ENCODE assay signal across 16 cellular contexts in the genomic region with DNA sequence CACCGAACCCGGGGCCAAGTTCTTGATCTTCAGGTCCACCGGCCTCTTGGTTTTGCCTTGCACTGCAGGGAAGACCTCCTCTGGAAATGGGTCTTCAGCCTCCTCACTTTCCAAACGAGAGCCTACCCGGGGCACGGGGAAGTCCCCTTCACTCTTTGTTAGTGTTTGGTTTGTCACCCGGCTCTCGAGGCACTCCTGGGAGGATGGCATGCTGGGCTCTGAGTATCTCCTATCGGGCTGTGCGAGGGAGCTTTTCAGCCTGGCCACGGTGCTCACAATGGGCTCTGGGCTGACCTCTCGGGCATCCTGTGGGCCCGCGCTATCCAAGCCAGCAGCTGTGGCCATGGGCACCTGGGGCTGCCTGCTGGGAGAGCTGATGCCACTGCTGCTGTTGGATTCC. TPM values are rescaled to one million over a fixed set of nuclear protein-coding genes. Genes with fewer than 3 reads are reported as not detected.
DNase-seq lines count a peak whose midpoint lies in the region; TF ChIP-seq lines count a peak whose summit lies in the region.
"Had no signal": no experiment of that assay in that cellular context is flagged by ENCODE, and none has a peak within 500 bp of the region (broad histone marks: within the 10 kb centered on the region; RNA-seq: fewer than 3 reads in every experiment).

No MANE protein-coding gene starts in this region.

- no peak for TF ChIP-seq CTCF in HEK293 (tag by site-specific recombination; IDR thresholded peaks at IDR 0.05)

- CTCF ChIA-PET in HEK293 (lab: Yijun Ruan, JAX) = interaction anchor here (1.8 kb wide), 1 partner anchor 67 kb away, joined by 5 read pairs; no protein-coding TSS in a partner anchor

- no peak overlapping the region for H3K4me3 ChIP-seq in HEK293 (ENCODE audit: low read depth, low read length)
- no peak overlapping the region for H3K4me3 ChIP-seq in neuronal stem cell (ENCODE audit: low read length in 2 of 2)
- H3K4me3 ChIP-seq: right lobe of liver had no signal

- H3K9me3 ChIP-seq in HEK293 (ENCODE audit: control insufficient read depth, insufficient read depth, low read depth, low read length) (no peaks in the 10 kb centered on the region), neuronal stem cell (replicated peaks in 1 of 2; ENCODE audit: control insufficient read depth in 2 of 2, insufficient read depth in 1 of 2, low read depth in 1 of 2, low read length in 2 of 2) (no peaks in the 10 kb centered on the region)
- H3K9me3 ChIP-seq: right lobe of liver had no signal

- no peak overlapping the region for H2BK12ac ChIP-seq in neuronal stem cell (ENCODE audit: low read length)

- H3K9ac ChIP-seq in neuronal stem cell (ENCODE audit: low read depth, low read length, poor library complexity) = no peak overlapping the region

- no peak overlapping the region for H2BK120ac ChIP-seq in neuronal stem cell (ENCODE audit: low read depth, low read length)

- no peak overlapping the region for H3K4ac ChIP-seq in neuronal stem cell (ENCODE audit: low read length)

- DNase-seq in activated T-cell treated with anti-CD3 and anti-CD28 coated beads for 1 hour (ENCODE audit: low read depth) (peak; percentile 21), activated T-cell treated with anti-CD3 and anti-CD28 coated beads for 4 hours (no peak), neuronal stem cell (ENCODE audit: low spot score) (no peak), cerebellum (ENCODE audit: low spot score) (no peak), T-helper 1 cell (no peak), islet precursor cell (no peak)
- DNase-seq: foreskin keratinocyte, NCI-H146, NCI-H2227 treated with DMSO at 0.1 percent for 48 hours, right lobe of liver, SW 1271 had no signal

- H3K27me3 Mint-ChIP-seq in activated naive CD8-positive, alpha-beta T cell = no peaks in the 10 kb centered on the region

- peaks cover 49% of the 10 kb centered on the region for H3K4me1 Mint-ChIP-seq in activated naive CD8-positive, alpha-beta T cell (ENCODE audit: low read depth)

- peak overlapping the region; percentile 44 for H3K18ac ChIP-seq in neuronal stem cell (ENCODE audit: low read length)

- no peak overlapping the region for H2AFZ ChIP-seq in neuronal stem cell (ENCODE audit: low read length)

- peak overlapping the region; percentile 97 for H3K4me3 Mint-ChIP-seq in activated naive CD8-positive, alpha-beta T cell

- H3K27me3 ChIP-seq in neuronal stem cell (ENCODE audit: control insufficient read depth in 3 of 3, insufficient read depth in 3 of 3, low read depth in 1 of 3, low read length in 3 of 3) = peaks cover 0 to 27% (median 0%) of the 10 kb centered on the region in 3 experiments
- H3K27me3 ChIP-seq: foreskin keratinocyte, right lobe of liver had no signal

- no peak overlapping the region for H3K23ac ChIP-seq in neuronal stem cell (ENCODE audit: low read depth, low read length, poor library complexity)

- H4K91ac ChIP-seq in neuronal stem cell (ENCODE audit: low read depth, low read length, poor library complexity) = no peak overlapping the region

- H2BK5ac ChIP-seq in neuronal stem cell (ENCODE audit: low read length) = no peak overlapping the region

- H3K4me2 ChIP-seq in neuronal stem cell (ENCODE audit: insufficient read depth, low read length, poor library complexity, severe bottlenecking) = no peak overlapping the region

- H3K27ac Mint-ChIP-seq in activated naive CD8-positive, alpha-beta T cell = peak overlapping the region; percentile 90

- H2BK15ac ChIP-seq in neuronal stem cell (ENCODE audit: low read length) = no peak overlapping the region

- peak overlapping the region; percentile 74 for H4K8ac ChIP-seq in neuronal stem cell (ENCODE audit: low read depth, low read length)

- no peaks in the 10 kb centered on the region for H3K36me3 ChIP-seq in HEK293 (ENCODE audit: control insufficient read depth in 2 of 2, insufficient read depth in 1 of 2, low read length in 2 of 2)
- no peaks in the 10 kb centered on the region for H3K36me3 ChIP-seq in neuronal stem cell (replicated peaks in 1 of 2; ENCODE audit: control insufficient read depth in 2 of 2, insufficient read depth in 2 of 2, low read length in 2 of 2)

- no peaks in the 10 kb centered on the region for H3K79me1 ChIP-seq in neuronal stem cell (ENCODE audit: low read depth, low read length)

- H3K36me3 Mint-ChIP-seq in activated naive CD8-positive, alpha-beta T cell = peaks cover 42% of the 10 kb centered on the region

- no peak overlapping the region for H2AK5ac ChIP-seq in neuronal stem cell (ENCODE audit: low read depth, low read length)

- no peaks in the 10 kb centered on the region for H3K9me3 Mint-ChIP-seq in activated naive CD8-positive, alpha-beta T cell (ENCODE audit: low read depth)

- no peak overlapping the region for H3K27ac ChIP-seq in HEK293 (ENCODE audit: extremely low read depth, low read depth, low read length)
- no peak overlapping the region for H3K27ac ChIP-seq in neuronal stem cell (replicated peaks; ENCODE audit: low read length)
- H3K27ac ChIP-seq: right lobe of liver, RWPE1 had no signal

- no peak overlapping the region for H3K14ac ChIP-seq in neuronal stem cell (ENCODE audit: low read length)

- POLR2A ChIA-PET in HEK293 (lab: Yijun Ruan, JAX) = interaction anchor here (1.1 kb wide), 1 partner anchor 37 kb away, joined by 3 read pairs; a partner anchor contains a TSS

- WGBS in neuronal stem cell (ENCODE audit: extremely low coverage in 2 of 2, insufficient read length in 2 of 2, insufficient replicate concordance in 1 of 2), 2 donors = no CpG with 5 or more reads among the region's 14 CpGs

- H3K4me1 ChIP-seq in HEK293 (ENCODE audit: control insufficient read depth, insufficient read depth, low read length) = no peaks in the 10 kb centered on the region
- H3K4me1 ChIP-seq in neuronal stem cell (ENCODE audit: control insufficient read depth in 2 of 2, insufficient read depth in 1 of 2, low read depth in 1 of 2, low read length in 2 of 2) = no peaks in the 10 kb centered on the region

TF ChIP-seq in HEK293, 187 proteins besides CTCF, POLR2A, EP300 and RAD21:
- TF ChIP-seq MZF1 (tag by site-specific recombination; IDR thresholded peaks at IDR 0.05; ENCODE audit: borderline replicate concordance) (no peak), ZIC2 (tag by site-specific recombination; IDR thresholded peaks at IDR 0.05) (0 out of 2 replicates have a peak, but pooled peaks have one; percentile 16)
TF ChIP-seq in HEK293: peak in this region for 1.

RNA-seq across cellular contexts. Expression of a gene that starts 8.1 kb away (rescaled TPM):
- not detected for polyA plus RNA-seq in neuronal stem cell (2013, experiment 1 of 2)
- polyA plus RNA-seq in neuronal stem cell (2013, experiment 2 of 2) = not detected
- 2.4 TPM for total RNA-seq in cerebellum
- total RNA-seq: endothelial cell of umbilical vein had no signal
- polyA plus RNA-seq: AG04450, endothelial cell of umbilical vein had no signal

RNA-seq across cellular contexts. Expression of a gene that starts 36.7 kb away (rescaled TPM):
- polyA plus RNA-seq in neuronal stem cell (2013, experiment 1 of 2) = 3.8 TPM
- polyA plus RNA-seq in neuronal stem cell (2013, experiment 2 of 2) = 4.0 TPM
- total RNA-seq in cerebellum = 11.3 TPM
